In the genomic region with DNA sequence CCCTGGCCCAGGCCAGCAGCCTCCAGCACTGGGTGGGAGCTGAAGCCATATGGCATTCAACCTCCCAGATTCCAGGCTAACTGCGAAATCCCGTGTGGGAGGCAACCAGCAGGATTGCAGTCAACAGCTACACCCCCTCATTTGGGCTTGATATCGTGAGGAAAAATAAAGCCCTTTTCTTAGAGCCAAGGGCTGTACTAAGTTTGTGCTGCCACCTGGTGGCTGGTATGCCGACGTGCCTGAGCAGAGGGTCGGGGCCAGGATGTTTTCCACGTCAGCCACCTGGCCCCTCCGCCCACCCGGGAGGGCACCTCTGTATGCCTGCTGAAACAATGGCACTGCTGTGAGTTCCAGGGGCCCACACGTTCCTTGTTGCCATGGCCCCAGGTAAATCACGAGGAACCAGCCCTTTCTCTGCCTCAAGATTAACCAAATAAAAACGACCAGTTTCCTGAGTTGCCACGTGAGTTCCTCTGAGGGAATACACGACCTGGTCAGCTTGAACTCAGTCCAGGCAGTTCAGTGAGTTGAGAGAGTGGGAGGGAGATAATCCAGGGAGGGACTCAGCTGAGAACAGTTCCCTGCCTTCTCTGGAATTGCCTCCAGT, we compare ENCODE assay signal across 8 cellular contexts. TPM values are rescaled to one million over a fixed set of nuclear protein-coding genes. Genes with fewer than 3 reads are reported as not detected.
DNase-seq lines count a peak whose midpoint lies in the region; ATAC-seq, FAIRE-seq and TF ChIP-seq lines count a peak whose summit lies in the region.

No MANE protein-coding gene starts in this region.

- H3K9me3 ChIP-seq in Peyer's patch = no peaks in the 10 kb centered on the region

- no peaks in the 10 kb centered on the region for H3K27me3 ChIP-seq in Peyer's patch

- no peak for FAIRE-seq in H54 (lab: Jason Lieb, UNC)

- H3K4me3 ChIP-seq in Peyer's patch = no peak overlapping the region

- peaks cover 0 to 3% (median 0%) of the 10 kb centered on the region in 4 donors for H3K4me1 ChIP-seq in Peyer's patch

- TF ChIP-seq POLR2A in H54 (IDR thresholded peaks at IDR 0.05; ENCODE audit: low read depth, low read length) = no peak
- no peak for TF ChIP-seq POLR2A in Peyer's patch (IDR thresholded peaks at IDR 0.05)

- ATAC-seq in HG02571 (IDR thresholded peaks at IDR 0.05; ENCODE audit: unreplicated experiment) = no peak

- peaks cover 0 to 55% (median 0%) of the 10 kb centered on the region in 3 donors for H3K36me3 ChIP-seq in Peyer's patch

- TF ChIP-seq CTCF in Peyer's patch (IDR thresholded peaks at IDR 0.05) = peak; percentile 35 to 87 (median 82)

- DNase-seq in AG20443 (ENCODE audit: low spot score) (peak; percentile 81), H54 (ENCODE audit: insufficient read length, low spot score) (peak; percentile 26), Peyer's patch (peak; percentile 48 to 87 (median 77)), foreskin melanocyte (peak; percentile 55), occipital lobe (lab: John Stamatoyannopoulos, UW) (peak; percentile 24)
- peak; percentile 41 for DNase-seq in activated T-helper 9 cell treated with anti-CD3 and anti-CD28 coated beads, Interleukin-2, amount 50 U/mL, for 16 hours (ENCODE audit: low read depth)

- H3K27ac ChIP-seq in Peyer's patch (peak overlapping the region in 1 of 4 donors; percentile 35), temporal lobe (ENCODE audit: low read depth, low read length) (peak overlapping the region; percentile 82)

RNA-seq across cellular contexts. Expression of a gene that starts 9.0 kb away (rescaled TPM):
- 100 to 1,000 TPM in 3 of 4 donors, 10 to 100 TPM in 1; 54.5 to 351 (median 241) TPM for total RNA-seq in Peyer's patch
- 35.6 TPM for total RNA-seq in occipital lobe
- total RNA-seq in temporal lobe = 32.7 TPM

RNA-seq across cellular contexts. Expression of a gene that starts 54.6 kb away (rescaled TPM):
- not detected for total RNA-seq in Peyer's patch
- not detected for total RNA-seq in occipital lobe
- total RNA-seq in temporal lobe = not detected

Comparison
In these comparisons a context has a peak if more than half of its experiments do, and no peak if none do; other contexts are left out.
1. DNase-seq: peak in every context shown above with its lines; median percentile 81 in AG20443; 77 in Peyer's patch; 55 in foreskin melanocyte; 41 in activated T-helper 9 cell treated with anti-CD3 and anti-CD28 coated beads, Interleukin-2, amount 50 U/mL, for 16 hours; 26 in H54; 24 in occipital lobe.